ENCODE assay signal across 1 cellular context in the genomic region with DNA sequence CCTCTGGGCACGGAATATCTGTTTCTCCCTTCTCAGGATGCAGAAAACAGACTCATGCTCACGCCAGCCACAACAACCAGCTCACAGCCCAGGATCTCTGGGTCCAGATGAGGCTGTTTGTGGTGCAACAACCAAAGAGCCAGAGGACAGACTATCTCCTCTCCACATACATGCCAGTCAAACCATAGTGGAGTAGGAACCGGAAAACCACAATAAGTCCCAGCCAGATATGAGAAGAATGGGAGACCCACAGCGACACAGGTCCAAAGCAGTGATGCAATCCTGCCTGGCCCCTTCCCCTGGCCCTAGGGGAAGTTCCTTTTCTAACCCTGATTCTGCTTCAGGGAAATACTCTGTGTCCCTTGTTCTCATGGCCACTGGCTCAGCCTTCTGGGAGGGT.
TF ChIP-seq lines count a peak whose summit lies in the region.

No MANE protein-coding gene starts in this region.

TF ChIP-seq in K562, 482 proteins besides CTCF, POLR2A, EP300 and RAD21 (continued from another document and continues in another):
- TF ChIP-seq FOXM1 (IDR thresholded peaks at IDR 0.05; ENCODE audit: low read depth), result peak; percentile 53; the same call in 1 of the 2 replicates
- no peak for TF ChIP-seq FOXM1 (CRISPR knock-in tag; IDR thresholded peaks at IDR 0.05; ENCODE audit: low read depth)
- TF ChIP-seq PML (IDR thresholded peaks at IDR 0.05; ENCODE audit: low read length), result peak; percentile 67; the same call in 1 of the 2 replicates
- TF ChIP-seq MYBL2 (IDR thresholded peaks at IDR 0.05; ENCODE audit: low read depth), result no peak
- TF ChIP-seq MYBL2 (CRISPR knock-in tag; IDR thresholded peaks at IDR 0.05; ENCODE audit: borderline replicate concordance), result no peak
- no peak for TF ChIP-seq CHD2 (IDR thresholded peaks at IDR 0.05; ENCODE audit: low read depth, low read length)
- TF ChIP-seq, protein P1, sequence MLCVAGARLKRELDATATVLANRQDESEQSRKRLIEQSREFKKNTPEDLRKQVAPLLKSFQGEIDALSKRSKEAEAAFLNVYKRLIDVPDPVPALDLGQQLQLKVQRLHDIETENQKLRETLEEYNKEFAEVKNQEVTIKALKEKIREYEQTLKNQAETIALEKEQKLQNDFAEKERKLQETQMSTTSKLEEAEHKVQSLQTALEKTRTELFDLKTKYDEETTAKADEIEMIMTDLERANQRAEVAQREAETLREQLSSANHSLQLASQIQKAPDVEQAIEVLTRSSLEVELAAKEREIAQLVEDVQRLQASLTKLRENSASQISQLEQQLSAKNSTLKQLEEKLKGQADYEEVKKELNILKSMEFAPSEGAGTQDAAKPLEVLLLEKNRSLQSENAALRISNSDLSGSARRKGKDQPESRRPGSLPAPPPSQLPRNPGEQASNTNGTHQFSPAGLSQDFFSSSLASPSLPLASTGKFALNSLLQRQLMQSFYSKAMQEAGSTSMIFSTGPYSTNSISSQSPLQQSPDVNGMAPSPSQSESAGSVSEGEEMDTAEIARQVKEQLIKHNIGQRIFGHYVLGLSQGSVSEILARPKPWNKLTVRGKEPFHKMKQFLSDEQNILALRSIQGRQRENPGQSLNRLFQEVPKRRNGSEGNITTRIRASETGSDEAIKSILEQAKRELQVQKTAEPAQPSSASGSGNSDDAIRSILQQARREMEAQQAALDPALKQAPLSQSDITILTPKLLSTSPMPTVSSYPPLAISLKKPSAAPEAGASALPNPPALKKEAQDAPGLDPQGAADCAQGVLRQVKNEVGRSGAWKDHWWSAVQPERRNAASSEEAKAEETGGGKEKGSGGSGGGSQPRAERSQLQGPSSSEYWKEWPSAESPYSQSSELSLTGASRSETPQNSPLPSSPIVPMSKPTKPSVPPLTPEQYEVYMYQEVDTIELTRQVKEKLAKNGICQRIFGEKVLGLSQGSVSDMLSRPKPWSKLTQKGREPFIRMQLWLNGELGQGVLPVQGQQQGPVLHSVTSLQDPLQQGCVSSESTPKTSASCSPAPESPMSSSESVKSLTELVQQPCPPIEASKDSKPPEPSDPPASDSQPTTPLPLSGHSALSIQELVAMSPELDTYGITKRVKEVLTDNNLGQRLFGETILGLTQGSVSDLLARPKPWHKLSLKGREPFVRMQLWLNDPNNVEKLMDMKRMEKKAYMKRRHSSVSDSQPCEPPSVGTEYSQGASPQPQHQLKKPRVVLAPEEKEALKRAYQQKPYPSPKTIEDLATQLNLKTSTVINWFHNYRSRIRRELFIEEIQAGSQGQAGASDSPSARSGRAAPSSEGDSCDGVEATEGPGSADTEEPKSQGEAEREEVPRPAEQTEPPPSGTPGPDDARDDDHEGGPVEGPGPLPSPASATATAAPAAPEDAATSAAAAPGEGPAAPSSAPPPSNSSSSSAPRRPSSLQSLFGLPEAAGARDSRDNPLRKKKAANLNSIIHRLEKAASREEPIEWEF (CRISPR knock-in tag; IDR thresholded peaks at IDR 0.05), result no peak
- TF ChIP-seq ELF4 (CRISPR knock-in tag; IDR thresholded peaks at IDR 0.05), result no peak
- no peak for TF ChIP-seq MIER1 (IDR thresholded peaks at IDR 0.05; ENCODE audit: low read depth)
- TF ChIP-seq BRCA1 (IDR thresholded peaks at IDR 0.05), result no peak
- TF ChIP-seq BRCA1 (CRISPR knock-in tag; IDR thresholded peaks at IDR 0.05), result no peak
- no peak for TF ChIP-seq CHCHD3 (CRISPR knock-in tag; IDR thresholded peaks at IDR 0.05)
- peak; percentile 83 for TF ChIP-seq NCOR1 (IDR thresholded peaks at IDR 0.05)
- TF ChIP-seq, protein P2, sequence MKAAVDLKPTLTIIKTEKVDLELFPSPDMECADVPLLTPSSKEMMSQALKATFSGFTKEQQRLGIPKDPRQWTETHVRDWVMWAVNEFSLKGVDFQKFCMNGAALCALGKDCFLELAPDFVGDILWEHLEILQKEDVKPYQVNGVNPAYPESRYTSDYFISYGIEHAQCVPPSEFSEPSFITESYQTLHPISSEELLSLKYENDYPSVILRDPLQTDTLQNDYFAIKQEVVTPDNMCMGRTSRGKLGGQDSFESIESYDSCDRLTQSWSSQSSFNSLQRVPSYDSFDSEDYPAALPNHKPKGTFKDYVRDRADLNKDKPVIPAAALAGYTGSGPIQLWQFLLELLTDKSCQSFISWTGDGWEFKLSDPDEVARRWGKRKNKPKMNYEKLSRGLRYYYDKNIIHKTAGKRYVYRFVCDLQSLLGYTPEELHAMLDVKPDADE (conservative IDR thresholded peaks at IDR 0.05; ENCODE audit: control insufficient read depth, low read depth, low read length), result no peak
- TF ChIP-seq, protein P3, sequence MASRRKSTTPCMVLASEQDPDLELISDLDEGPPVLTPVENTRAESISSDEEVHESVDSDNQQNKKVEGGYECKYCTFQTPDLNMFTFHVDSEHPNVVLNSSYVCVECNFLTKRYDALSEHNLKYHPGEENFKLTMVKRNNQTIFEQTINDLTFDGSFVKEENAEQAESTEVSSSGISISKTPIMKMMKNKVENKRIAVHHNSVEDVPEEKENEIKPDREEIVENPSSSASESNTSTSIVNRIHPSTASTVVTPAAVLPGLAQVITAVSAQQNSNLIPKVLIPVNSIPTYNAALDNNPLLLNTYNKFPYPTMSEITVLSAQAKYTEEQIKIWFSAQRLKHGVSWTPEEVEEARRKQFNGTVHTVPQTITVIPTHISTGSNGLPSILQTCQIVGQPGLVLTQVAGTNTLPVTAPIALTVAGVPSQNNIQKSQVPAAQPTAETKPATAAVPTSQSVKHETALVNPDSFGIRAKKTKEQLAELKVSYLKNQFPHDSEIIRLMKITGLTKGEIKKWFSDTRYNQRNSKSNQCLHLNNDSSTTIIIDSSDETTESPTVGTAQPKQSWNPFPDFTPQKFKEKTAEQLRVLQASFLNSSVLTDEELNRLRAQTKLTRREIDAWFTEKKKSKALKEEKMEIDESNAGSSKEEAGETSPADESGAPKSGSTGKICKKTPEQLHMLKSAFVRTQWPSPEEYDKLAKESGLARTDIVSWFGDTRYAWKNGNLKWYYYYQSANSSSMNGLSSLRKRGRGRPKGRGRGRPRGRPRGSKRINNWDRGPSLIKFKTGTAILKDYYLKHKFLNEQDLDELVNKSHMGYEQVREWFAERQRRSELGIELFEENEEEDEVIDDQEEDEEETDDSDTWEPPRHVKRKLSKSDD (conservative IDR thresholded peaks at IDR 0.05; ENCODE audit: low read length), result no peak
- 0 out of 4 replicates have a peak, but pooled peaks of 1 of the 2 experiments have one; percentile 12 for TF ChIP-seq FOXK2 (conservative IDR thresholded peaks at IDR 0.05 in 1 of 2, IDR thresholded peaks at IDR 0.05 in 1 of 2; ENCODE audit: low read depth in 2 of 2)
- TF ChIP-seq SMAD4 (CRISPR knock-in tag; conservative IDR thresholded peaks at IDR 0.05), result peak; percentile 93
- TF ChIP-seq, protein P4, sequence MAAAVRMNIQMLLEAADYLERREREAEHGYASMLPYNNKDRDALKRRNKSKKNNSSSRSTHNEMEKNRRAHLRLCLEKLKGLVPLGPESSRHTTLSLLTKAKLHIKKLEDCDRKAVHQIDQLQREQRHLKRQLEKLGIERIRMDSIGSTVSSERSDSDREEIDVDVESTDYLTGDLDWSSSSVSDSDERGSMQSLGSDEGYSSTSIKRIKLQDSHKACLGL (CRISPR knock-in tag; IDR thresholded peaks at IDR 0.05; ENCODE audit: borderline replicate concordance, poor library complexity, severe bottlenecking), result no peak
- no peak for TF ChIP-seq ZBED1 (IDR thresholded peaks at IDR 0.05)
- TF ChIP-seq TAF7 (tag; IDR thresholded peaks at IDR 0.05), result no peak
- no peak for TF ChIP-seq NR4A1 (CRISPR knock-in tag; IDR thresholded peaks at IDR 0.05)
- no peak for TF ChIP-seq NR4A1 (tag; IDR thresholded peaks at IDR 0.05)
- peak; percentile 76; the same call in 1 of the 2 replicates for TF ChIP-seq RNF2 (IDR thresholded peaks at IDR 0.05)
- TF ChIP-seq ZNF41 (CRISPR knock-in tag; conservative IDR thresholded peaks at IDR 0.05), result no peak
- no peak for TF ChIP-seq ZNF507 (tag; conservative IDR thresholded peaks at IDR 0.05)
- TF ChIP-seq, protein P5, sequence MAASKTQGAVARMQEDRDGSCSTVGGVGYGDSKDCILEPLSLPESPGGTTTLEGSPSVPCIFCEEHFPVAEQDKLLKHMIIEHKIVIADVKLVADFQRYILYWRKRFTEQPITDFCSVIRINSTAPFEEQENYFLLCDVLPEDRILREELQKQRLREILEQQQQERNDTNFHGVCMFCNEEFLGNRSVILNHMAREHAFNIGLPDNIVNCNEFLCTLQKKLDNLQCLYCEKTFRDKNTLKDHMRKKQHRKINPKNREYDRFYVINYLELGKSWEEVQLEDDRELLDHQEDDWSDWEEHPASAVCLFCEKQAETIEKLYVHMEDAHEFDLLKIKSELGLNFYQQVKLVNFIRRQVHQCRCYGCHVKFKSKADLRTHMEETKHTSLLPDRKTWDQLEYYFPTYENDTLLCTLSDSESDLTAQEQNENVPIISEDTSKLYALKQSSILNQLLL (CRISPR knock-in tag; IDR thresholded peaks at IDR 0.05; ENCODE audit: borderline replicate concordance), result no peak
- TF ChIP-seq RBM39 (optimal IDR thresholded peaks at IDR 0.05; ENCODE audit: low read depth, low read length), result no peak
- TF ChIP-seq, protein P6, sequence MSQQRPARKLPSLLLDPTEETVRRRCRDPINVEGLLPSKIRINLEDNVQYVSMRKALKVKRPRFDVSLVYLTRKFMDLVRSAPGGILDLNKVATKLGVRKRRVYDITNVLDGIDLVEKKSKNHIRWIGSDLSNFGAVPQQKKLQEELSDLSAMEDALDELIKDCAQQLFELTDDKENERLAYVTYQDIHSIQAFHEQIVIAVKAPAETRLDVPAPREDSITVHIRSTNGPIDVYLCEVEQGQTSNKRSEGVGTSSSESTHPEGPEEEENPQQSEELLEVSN (IDR thresholded peaks at IDR 0.05; ENCODE audit: borderline replicate concordance in 1 of 2, extremely low read depth in 1 of 2, insufficient read depth in 1 of 2, insufficient read length in 1 of 2, low read depth in 1 of 2, low read length in 1 of 2, poor library complexity in 1 of 2, severe bottlenecking in 1 of 2), result no peak
- no peak for TF ChIP-seq TOE1 (IDR thresholded peaks at IDR 0.05; ENCODE audit: borderline replicate concordance)
- no peak for TF ChIP-seq TOE1 (CRISPR knock-in tag; IDR thresholded peaks at IDR 0.05; ENCODE audit: borderline replicate concordance, low read depth)
- TF ChIP-seq GABPB2 (CRISPR knock-in tag; conservative IDR thresholded peaks at IDR 0.05), result no peak
- TF ChIP-seq SMAD3 (CRISPR knock-in tag; conservative IDR thresholded peaks at IDR 0.05), result no peak
- TF ChIP-seq ILF3 (IDR thresholded peaks at IDR 0.05; ENCODE audit: borderline replicate concordance), result no peak
- TF ChIP-seq GTF2A2 (tag; IDR thresholded peaks at IDR 0.05), result no peak
- TF ChIP-seq XRCC3 (IDR thresholded peaks at IDR 0.05), result no peak
- TF ChIP-seq, protein P7, sequence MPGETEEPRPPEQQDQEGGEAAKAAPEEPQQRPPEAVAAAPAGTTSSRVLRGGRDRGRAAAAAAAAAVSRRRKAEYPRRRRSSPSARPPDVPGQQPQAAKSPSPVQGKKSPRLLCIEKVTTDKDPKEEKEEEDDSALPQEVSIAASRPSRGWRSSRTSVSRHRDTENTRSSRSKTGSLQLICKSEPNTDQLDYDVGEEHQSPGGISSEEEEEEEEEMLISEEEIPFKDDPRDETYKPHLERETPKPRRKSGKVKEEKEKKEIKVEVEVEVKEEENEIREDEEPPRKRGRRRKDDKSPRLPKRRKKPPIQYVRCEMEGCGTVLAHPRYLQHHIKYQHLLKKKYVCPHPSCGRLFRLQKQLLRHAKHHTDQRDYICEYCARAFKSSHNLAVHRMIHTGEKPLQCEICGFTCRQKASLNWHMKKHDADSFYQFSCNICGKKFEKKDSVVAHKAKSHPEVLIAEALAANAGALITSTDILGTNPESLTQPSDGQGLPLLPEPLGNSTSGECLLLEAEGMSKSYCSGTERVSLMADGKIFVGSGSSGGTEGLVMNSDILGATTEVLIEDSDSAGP (CRISPR knock-in tag; IDR thresholded peaks at IDR 0.05), result no peak
- no peak for TF ChIP-seq NBN (IDR thresholded peaks at IDR 0.05; ENCODE audit: low read depth)
- TF ChIP-seq, protein P8, sequence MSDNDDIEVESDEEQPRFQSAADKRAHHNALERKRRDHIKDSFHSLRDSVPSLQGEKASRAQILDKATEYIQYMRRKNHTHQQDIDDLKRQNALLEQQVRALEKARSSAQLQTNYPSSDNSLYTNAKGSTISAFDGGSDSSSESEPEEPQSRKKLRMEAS (CRISPR knock-in tag; IDR thresholded peaks at IDR 0.05), result no peak
- TF ChIP-seq NR2C2 (CRISPR knock-in tag; IDR thresholded peaks at IDR 0.05), result no peak
- TF ChIP-seq NR2C2 (tag; IDR thresholded peaks at IDR 0.05), result peak; percentile 21; the same call in 1 of the 2 replicates
- TF ChIP-seq ZSCAN29 (IDR thresholded peaks at IDR 0.05), result no peak
- TF ChIP-seq BACH1 (tag; IDR thresholded peaks at IDR 0.05), result no peak
- no peak for TF ChIP-seq ZNF165 (CRISPR knock-in tag; IDR thresholded peaks at IDR 0.05; ENCODE audit: borderline replicate concordance)
- peak; percentile 76 for TF ChIP-seq CBFA2T2 (conservative IDR thresholded peaks at IDR 0.05)
- TF ChIP-seq XRCC5 (IDR thresholded peaks at IDR 0.05; ENCODE audit: low read depth, low read length), result no peak
- TF ChIP-seq, protein P9, sequence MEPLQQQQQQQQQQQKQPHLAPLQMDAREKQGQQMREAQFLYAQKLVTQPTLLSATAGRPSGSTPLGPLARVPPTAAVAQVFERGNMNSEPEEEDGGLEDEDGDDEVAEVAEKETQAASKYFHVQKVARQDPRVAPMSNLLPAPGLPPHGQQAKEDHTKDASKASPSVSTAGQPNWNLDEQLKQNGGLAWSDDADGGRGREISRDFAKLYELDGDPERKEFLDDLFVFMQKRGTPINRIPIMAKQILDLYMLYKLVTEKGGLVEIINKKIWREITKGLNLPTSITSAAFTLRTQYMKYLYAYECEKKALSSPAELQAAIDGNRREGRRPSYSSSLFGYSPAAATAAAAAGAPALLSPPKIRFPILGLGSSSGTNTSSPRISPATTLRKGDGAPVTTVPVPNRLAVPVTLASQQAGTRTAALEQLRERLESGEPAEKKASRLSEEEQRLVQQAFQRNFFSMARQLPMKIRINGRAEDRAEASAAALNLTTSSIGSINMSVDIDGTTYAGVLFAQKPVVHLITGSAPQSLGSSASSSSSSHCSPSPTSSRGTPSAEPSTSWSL (CRISPR knock-in tag; IDR thresholded peaks at IDR 0.05; ENCODE audit: borderline replicate concordance), result no peak
- no peak for TF ChIP-seq KAT2B (IDR thresholded peaks at IDR 0.05; ENCODE audit: low read depth, low read length)
- no peak for TF ChIP-seq YY1 (IDR thresholded peaks at IDR 0.05; ENCODE audit: borderline replicate concordance in 1 of 3, control insufficient read depth in 1 of 3, extremely low read depth in 1 of 3, insufficient read depth in 3 of 3, insufficient read length in 1 of 3, insufficient replicate concordance in 2 of 3, low read depth in 1 of 3, low read length in 2 of 3)
